In genomic region chr2:191783416-191783815, GRCh38 we compare ENCODE assay signal across 20 cellular contexts.
A peak's percentile ranks its signal among the peaks of the same experiment; 100 is the strongest.
DNase-seq lines count a peak whose midpoint lies in the region; ATAC-seq lines count a peak whose summit lies in the region.
"Had no signal": no experiment of that assay in that cellular context is flagged by ENCODE, and none has a peak within 500 bp of the region (broad histone marks: within the 10 kb centered on the region; RNA-seq: fewer than 3 reads in every experiment).

No MANE protein-coding gene starts in this region.

- in situ Hi-C loops in HAP-1 (cut with MboI; ENCODE audit: low sequenced_read_pairs) = no loop called here

- no peak overlapping the region for H3K27ac ChIP-seq in caudate nucleus (ENCODE audit: low read depth, low read length)
- H3K27ac ChIP-seq: BLaER1, GM23248, Peyer's patch, thoracic aorta had no signal

- H3K9me3 ChIP-seq in HAP-1 = no peaks in the 10 kb centered on the region
- H3K9me3 ChIP-seq: BLaER1, Peyer's patch, thoracic aorta had no signal

- no peak overlapping the region for H3K4me3 ChIP-seq in HAP-1
- H3K4me3 ChIP-seq: BLaER1, GM23248, Peyer's patch, thoracic aorta had no signal

- peaks cover 3% of the 10 kb centered on the region for H3K4me1 ChIP-seq in HAP-1
- H3K4me1 ChIP-seq: BLaER1, Peyer's patch had no signal

- no peaks in the 10 kb centered on the region for H3K36me3 ChIP-seq in HAP-1 (replicated peaks)
- H3K36me3 ChIP-seq: BLaER1, Peyer's patch, thoracic aorta had no signal

- peak; percentile 77 for ATAC-seq in GM18868 (IDR thresholded peaks at IDR 0.05; ENCODE audit: unreplicated experiment)
- peak; percentile 62 for ATAC-seq in HG02610 (IDR thresholded peaks at IDR 0.05; ENCODE audit: unreplicated experiment)
- peak; percentile 72 for ATAC-seq in HG03442 (IDR thresholded peaks at IDR 0.05; ENCODE audit: unreplicated experiment)
- no peak for ATAC-seq in HG03460 (IDR thresholded peaks at IDR 0.05; ENCODE audit: unreplicated experiment)
- no peak for ATAC-seq in GM21737 (IDR thresholded peaks at IDR 0.05; ENCODE audit: unreplicated experiment)
- ATAC-seq: WTC11 had no signal

- no peak for DNase-seq in caudate nucleus (lab: John Stamatoyannopoulos, UW)
- DNase-seq in HAP-1 (ENCODE audit: low spot score in 2 of 2) = no peak
- DNase-seq: activated CD8-positive, alpha-beta memory T cell treated with anti-CD3 and anti-CD28 coated beads for 24 hours; amniotic stem cell; cerebellar nuclear complex; DMS153; endodermal cell; GM23248; NCI-H1930; NCI-H748 treated with DMSO at 0.1 percent for 48 hours; Peyer's patch; stimulated activated CD4-positive, alpha-beta T cell treated with anti-CD3 and anti-CD28 coated beads, Interleukin-4, amount 100 ng/mL, for 24 hours had no signal

- no peaks in the 10 kb centered on the region for H3K27me3 ChIP-seq in HAP-1 (ENCODE audit: low read depth)
- H3K27me3 ChIP-seq: BLaER1, Peyer's patch had no signal

Comparison
In these comparisons a context has a peak if more than half of its experiments do, and no peak if none do; other contexts are left out.
1. ATAC-seq: peak in GM18868 (single experiment), HG02610 (single experiment) and HG03442 (single experiment); none in HG03460 (single experiment) and GM21737 (single experiment).